8 cellular contexts compared by ENCODE assay signal in the genomic region with DNA sequence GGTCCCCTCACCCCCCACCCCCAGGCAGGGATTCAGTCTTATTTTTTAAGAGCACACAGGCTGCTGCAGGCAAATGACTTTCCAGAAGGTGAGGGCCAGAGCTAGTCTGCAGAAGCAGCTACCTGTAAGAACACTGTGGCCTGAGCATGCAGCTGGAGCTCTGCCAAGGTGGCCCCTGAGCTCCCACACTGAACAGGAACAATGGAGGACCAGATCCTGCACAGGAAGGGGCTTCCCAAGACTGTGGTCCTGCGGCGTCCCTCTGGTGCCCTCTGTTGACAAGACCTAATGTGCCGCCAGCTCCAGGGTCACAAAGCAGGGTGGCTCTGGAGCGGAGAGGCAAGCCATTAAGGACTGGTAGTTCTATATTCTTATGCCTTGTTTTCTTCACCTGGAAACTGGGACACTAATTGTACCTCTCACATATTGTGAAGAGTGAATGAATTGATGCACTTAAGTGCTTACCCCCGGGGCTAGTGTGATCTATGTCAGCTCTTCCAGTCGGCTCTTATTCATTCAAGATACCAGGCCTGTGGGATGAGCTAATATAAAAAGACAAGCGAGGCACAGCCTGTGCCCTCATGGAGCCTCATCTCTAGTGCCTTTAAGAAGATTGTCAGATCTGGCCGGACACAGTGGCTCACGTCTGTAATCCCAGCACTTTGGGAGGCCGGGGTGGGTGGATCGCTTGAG. TPM values are rescaled to one million over a fixed set of nuclear protein-coding genes. Genes with fewer than 3 reads are reported as not detected.
DNase-seq lines count a peak whose midpoint lies in the region; ATAC-seq, FAIRE-seq and TF ChIP-seq lines count a peak whose summit lies in the region.

No MANE protein-coding gene starts in this region.

- H3K9me3 ChIP-seq in Karpas-422 (ENCODE audit: low read length), result no peaks in the 10 kb centered on the region
- H3K9me3 ChIP-seq in esophagus muscularis mucosa, result no peaks in the 10 kb centered on the region

- DNase-seq in DMS79 treated with DMSO at 0.1 percent for 48 hours (lab: John Stamatoyannopoulos, UW), result peak; percentile 19
- DNase-seq in DMS79 (lab: John Stamatoyannopoulos, UW), result no peak
- DNase-seq in Karpas-422, result peak; percentile 63
- DNase-seq in RCC 7860 (ENCODE audit: low spot score), result peak; percentile 40
- DNase-seq in esophagus muscularis mucosa (ENCODE audit: extremely low spot score), result no peak
- DNase-seq in nephron progenitor cell, result peak; percentile 72
- no peak for DNase-seq in activated gamma-delta T cell (lab: John Stamatoyannopoulos, UW)

- no peak for TF ChIP-seq POLR2A in esophagus muscularis mucosa (IDR thresholded peaks at IDR 0.05; ENCODE audit: low read depth)

- WGBS in esophagus muscularis mucosa, result 66% methylated on average over 9 of the region's 11 CpGs

- H3K4me3 ChIP-seq in Karpas-422 (ENCODE audit: low read length), result no peak overlapping the region
- no peak overlapping the region for H3K4me3 ChIP-seq in esophagus muscularis mucosa

- no peaks in the 10 kb centered on the region for H3K27me3 ChIP-seq in Karpas-422 (ENCODE audit: low read length)
- H3K27me3 ChIP-seq in esophagus muscularis mucosa, result peaks cover 0 to 20% (median 0%) of the 10 kb centered on the region in 4 donors

- H3K27me3 Mint-ChIP-seq in nephron progenitor cell (ENCODE audit: low read depth, poor library complexity), result peaks cover 34% of the 10 kb centered on the region

- ATAC-seq in HG03039 (IDR thresholded peaks at IDR 0.05; ENCODE audit: unreplicated experiment), result no peak

- H3K9ac ChIP-seq in Karpas-422 (ENCODE audit: low read length), result no peak overlapping the region

- TF ChIP-seq CTCF in esophagus muscularis mucosa (IDR thresholded peaks at IDR 0.05), result peak; percentile 32 to 50 (median 33)
- peak; percentile 74 for TF ChIP-seq CTCF in nephron progenitor cell (IDR thresholded peaks at IDR 0.05)

- no peak overlapping the region for H3K4me3 Mint-ChIP-seq in nephron progenitor cell

- H3K36me3 ChIP-seq in Karpas-422 (ENCODE audit: insufficient read depth, low read length), result no peaks in the 10 kb centered on the region
- no peaks in the 10 kb centered on the region for H3K36me3 ChIP-seq in esophagus muscularis mucosa

- TF ChIP-seq EP300 in esophagus muscularis mucosa (IDR thresholded peaks at IDR 0.05), result no peak

- no peaks in the 10 kb centered on the region for H3K4me1 Mint-ChIP-seq in nephron progenitor cell

- no peak overlapping the region for H3K27ac Mint-ChIP-seq in nephron progenitor cell

- intact Hi-C loops in esophagus muscularis mucosa (cut with DNase I), result loop anchor here (10.0 kb wide), 1 partner anchor 162 kb away; no protein-coding TSS in a partner anchor

- no peaks in the 10 kb centered on the region for H3K9me2 ChIP-seq in Karpas-422 (replicated peaks; ENCODE audit: insufficient read depth, low read length)

- H4K20me1 ChIP-seq in Karpas-422 (ENCODE audit: insufficient read depth, low read depth, low read length), result no peaks in the 10 kb centered on the region

- no peak overlapping the region for H3K4me2 ChIP-seq in Karpas-422 (ENCODE audit: low read depth, low read length, poor library complexity, severe bottlenecking)

- no peak overlapping the region for H2AFZ ChIP-seq in Karpas-422 (ENCODE audit: low read length)

- H3K36me3 Mint-ChIP-seq in nephron progenitor cell (ENCODE audit: low read depth), result peaks cover 5% of the 10 kb centered on the region

- H3K79me2 ChIP-seq in Karpas-422 (ENCODE audit: low read length), result no peaks in the 10 kb centered on the region

- peaks cover 5% of the 10 kb centered on the region for H3K9me3 Mint-ChIP-seq in nephron progenitor cell

- H3K27ac ChIP-seq in Karpas-422 (ENCODE audit: low read length), result no peak overlapping the region
- H3K27ac ChIP-seq in esophagus muscularis mucosa (replicated peaks in 1 of 4), result no peak overlapping the region

- H3K4me1 ChIP-seq in Karpas-422 (ENCODE audit: low read length), result no peaks in the 10 kb centered on the region
- H3K4me1 ChIP-seq in esophagus muscularis mucosa, result peaks cover 0 to 3% (median 0%) of the 10 kb centered on the region in 4 donors

- no peak for FAIRE-seq in RCC 7860 (lab: Jason Lieb, UNC)

RNA-seq across cellular contexts. Expression of a gene that starts 8.0 kb away (rescaled TPM):
- not detected in 2 replicates for total RNA-seq in Karpas-422 (2014; rRNA removed; shearing (Covaris generic); ENCODE audit: low replicate concordance)
- total RNA-seq in esophagus muscularis mucosa, result 10 to 100 TPM; 14.7 to 27.4 (median 20.1) TPM

RNA-seq across cellular contexts. Expression of a gene that starts 49.9 kb away (rescaled TPM):
- total RNA-seq in Karpas-422 (2014; rRNA removed; shearing (Covaris generic); ENCODE audit: low replicate concordance), result 22.7 and 23.2 TPM in 2 replicates
- 10 to 100 TPM; 16.2 to 27.8 (median 25.6) TPM for total RNA-seq in esophagus muscularis mucosa

Comparison
In these comparisons a context has a peak if more than half of its experiments do, and no peak if none do; other contexts are left out.
1. DNase-seq: peak in DMS79 treated with DMSO at 0.1 percent for 48 hours (single experiment), Karpas-422 (single experiment), RCC 7860 (single experiment) and nephron progenitor cell (single experiment); none in DMS79 (single experiment), esophagus muscularis mucosa (single experiment) and activated gamma-delta T cell (single experiment).
2. RNA of a gene that starts 8.0 kb away (total RNA-seq): 14.7 to 27.4 TPM in esophagus muscularis mucosa; not detected in Karpas-422; every median in the first group is over 10 times any median in the second.